25 cellular contexts compared by ENCODE assay signal in the genomic region with DNA sequence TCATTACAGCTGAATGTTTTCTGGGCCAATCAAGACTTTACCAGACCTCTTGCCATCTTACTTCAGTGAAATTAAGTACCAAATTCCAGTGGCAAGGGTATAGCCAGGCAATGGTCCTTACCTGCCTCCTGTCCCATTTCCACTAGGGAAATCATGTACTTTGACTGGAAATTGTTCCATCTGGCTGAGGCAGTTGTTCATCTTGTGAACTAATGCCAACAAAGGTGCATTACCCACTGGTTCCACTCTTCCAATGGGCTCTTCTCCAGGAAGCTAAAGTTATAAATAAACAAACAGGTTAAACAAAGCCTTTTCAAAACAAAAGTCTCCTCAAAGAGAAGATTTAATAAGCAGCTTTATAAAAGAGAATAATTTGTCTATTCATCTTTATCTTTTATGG.
"Had no signal": no experiment of that assay in that cellular context is flagged by ENCODE, and none has a peak within 500 bp of the region (broad histone marks: within the 10 kb centered on the region; RNA-seq: fewer than 3 reads in every experiment).

No MANE protein-coding gene starts in this region.

- H3K4me1 ChIP-seq: colonic mucosa, foreskin keratinocyte had no signal

- H3K27me3 ChIP-seq: brain microvascular endothelial cell, colonic mucosa, foreskin keratinocyte, gastrocnemius medialis had no signal

- H3K4me3 ChIP-seq: colonic mucosa, gastrocnemius medialis had no signal

- ATAC-seq: activated CD4-positive, alpha-beta T cell treated with anti-CD3 and anti-CD28 coated beads for 36 hours; activated naive CD4-positive, alpha-beta T cell treated with anti-CD3 and anti-CD28 coated beads, Interleukin-2, amount 50 U/mL, for 72 hours; activated T-cell treated with anti-CD3 and anti-CD28 coated beads, Interleukin-2, amount 50 U/mL, for 72 hours; esophagus mucosa; foreskin keratinocyte; gastrocnemius medialis had no signal

- H3K27ac ChIP-seq: brain microvascular endothelial cell, colonic mucosa, foreskin keratinocyte, gastrocnemius medialis had no signal

- DNase-seq: activated CD4-positive, alpha-beta memory T cell treated with anti-CD3 and anti-CD28 coated beads, Interleukin-2, amount 10 ng/mL, durations not matched to agents 7 days and 5 days; activated CD4-positive, alpha-beta T cell treated with anti-CD3 and anti-CD28 coated beads for 36 hours; activated CD4-positive, alpha-beta T cell treated with anti-CD3 and anti-CD28 coated beads, Interleukin-2, amount 10 ng/mL, durations not matched to agents 7 days and 5 days; activated CD4-positive, alpha-beta T cell treated with anti-CD3 and anti-CD28 coated beads, Interleukin-2, amount 50 U/mL, for 4 hours; activated CD4-positive, CD25-positive, alpha-beta regulatory T cell; activated CD4-positive, CD25-positive, alpha-beta regulatory T cell treated with anti-CD3 and anti-CD28 coated beads, Interleukin-2, amount 50 U/mL, for 72 hours; activated CD8-positive, alpha-beta memory T cell treated with anti-CD3 and anti-CD28 coated beads, Interleukin-2, amount 50 U/mL, for 48 hours; activated gamma-delta T cell; activated naive CD4-positive, alpha-beta T cell; activated naive CD4-positive, alpha-beta T cell treated with anti-CD3 and anti-CD28 coated beads, Interleukin-2, amount 10 ng/mL, durations not matched to agents 7 days and 5 days; activated naive CD8-positive, alpha-beta T cell treated with anti-CD3 and anti-CD28 coated beads, Interleukin-2, amount 10 ng/mL, durations not matched to agents 7 days and 5 days; activated T-cell treated with anti-CD3 and anti-CD28 coated beads for 4 hours; activated T-cell treated with anti-CD3 and anti-CD28 coated beads, Interleukin-2, amount 50 U/mL, for 24 hours; activated T-cell treated with anti-CD3 and anti-CD28 coated beads, Interleukin-2, amount 50 U/mL, for 72 hours; amniotic stem cell; anterior cingulate cortex; brain microvascular endothelial cell; colonic mucosa; effector CD8-positive, alpha-beta T cell; foreskin keratinocyte; gastrocnemius medialis; head of caudate nucleus; T-helper 2 cell had no signal

- H3K9me3 ChIP-seq: colonic mucosa, gastrocnemius medialis had no signal
